ENCODE assay signal across 8 cellular contexts in the genomic region with DNA sequence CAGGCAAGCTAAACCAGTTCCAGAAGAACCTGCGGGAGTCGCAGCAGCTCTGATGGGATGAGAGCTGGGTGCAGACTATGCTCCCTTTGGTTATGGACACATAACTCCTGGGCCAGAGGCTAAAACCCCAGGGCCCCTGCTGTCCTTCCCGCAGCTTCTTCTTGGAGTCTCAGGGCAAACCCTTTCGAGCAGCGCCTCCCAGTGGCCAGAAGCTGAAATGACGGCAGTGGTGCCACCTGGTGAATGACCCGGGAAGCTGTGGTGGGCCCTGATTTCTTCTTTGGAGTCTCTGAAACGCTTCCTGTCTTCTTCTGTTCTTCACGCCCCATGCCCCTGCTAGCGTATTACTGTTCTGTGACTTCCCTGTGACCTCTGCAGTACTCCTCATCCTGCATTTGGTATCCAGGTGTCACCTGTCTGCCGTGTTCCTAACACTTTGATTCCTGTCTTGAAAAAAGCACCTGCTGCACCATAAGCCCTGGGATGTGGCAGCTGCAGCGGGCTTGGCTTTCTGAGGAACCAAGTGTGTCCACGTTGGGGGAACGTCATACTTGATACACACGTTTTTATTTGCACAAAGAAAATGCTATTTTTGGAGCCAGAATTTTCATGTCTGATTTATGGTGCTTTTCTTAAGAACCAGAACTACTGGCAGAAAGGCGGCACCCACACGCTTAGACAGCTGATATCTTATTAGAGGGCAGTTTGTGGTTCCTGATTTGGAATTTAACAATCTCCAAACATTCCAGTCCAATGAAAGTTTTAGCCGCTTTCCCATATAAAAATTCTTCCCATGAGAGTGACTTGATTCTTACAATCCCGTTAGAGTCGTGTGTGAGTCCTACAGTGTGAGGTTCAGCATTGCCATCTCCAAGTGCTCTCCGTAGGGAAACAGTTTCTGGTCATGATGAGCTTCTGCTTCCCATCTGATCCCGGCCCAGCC. TPM values are rescaled to one million over a fixed set of nuclear protein-coding genes. Genes with fewer than 3 reads are reported as not detected.
A peak's percentile ranks its signal among the peaks of the same experiment; 100 is the strongest.
DNase-seq lines count a peak whose midpoint lies in the region; ATAC-seq and TF ChIP-seq lines count a peak whose summit lies in the region.
"Not testable (repeated sequence)": the region's sequence is repeated elsewhere in the genome, so short reads cannot be mapped to it uniquely, and the experiment has no call there.

No MANE protein-coding gene starts in this region.

- BruUV-seq in Calu3 (replicated peaks; lab: Mats Ljungman, UMichigan): not testable (repeated sequence)

- not testable (repeated sequence) for H3K4me3 Mint-ChIP-seq in Calu3 (ENCODE audit: low read depth, unreplicated experiment); immature natural killer cell; stimulated activated naive B cell treated with anti-CD40 and anti-IgM and Interleukin-4, amounts not matched to agents 10 μg/mL and 1 μg/mL and 100 μg/mL, for 72 hours

- in situ Hi-C loops in SK-MEL-5 (cut with HindIII; ENCODE audit: low pct_unique_long_range_greater_than_20kb, low sequenced_read_pairs): not testable (repeated sequence)

- intact Hi-C loops in Calu3 (cut with micrococcal nuclease; ENCODE audit: unreplicated experiment): not testable (repeated sequence)

- not testable (repeated sequence) for H3K27me3 Mint-ChIP-seq in Calu3 (ENCODE audit: unreplicated experiment); immature natural killer cell (ENCODE audit: low read depth in 3 of 3); stimulated activated naive B cell treated with anti-CD40 and anti-IgM and Interleukin-4, amounts not matched to agents 10 μg/mL and 1 μg/mL and 100 μg/mL, for 72 hours

- H3K27ac Mint-ChIP-seq in Calu3 (ENCODE audit: unreplicated experiment); stimulated activated naive B cell treated with anti-CD40 and anti-IgM and Interleukin-4, amounts not matched to agents 10 μg/mL and 1 μg/mL and 100 μg/mL, for 72 hours: not testable (repeated sequence)
- peak overlapping the region in 1 of 6 donors; percentile 40 for H3K27ac Mint-ChIP-seq in immature natural killer cell

- peak; percentile 82 for DNase-seq in Calu3
- DNase-seq in LHCN-M2 (ENCODE audit: low read depth): peak; percentile 79
- peak; percentile 66 for DNase-seq in SK-MEL-5 (ENCODE audit: low read depth, low spot score)
- peak; percentile 85 for DNase-seq in activated CD8-positive, alpha-beta memory T cell treated with anti-CD3 and anti-CD28 coated beads, Interleukin-2, amount 50 U/mL, for 48 hours
- peak; percentile 72 for DNase-seq in central memory CD4-positive, alpha-beta T cell
- peak; percentile 60 to 63 (median 60) for DNase-seq in immature natural killer cell
- peak; percentile 70 for DNase-seq in retina
- DNase-seq in stimulated activated naive B cell treated with anti-CD40 and anti-IgM and Interleukin-4, amounts not matched to agents 10 μg/mL and 1 μg/mL and 100 μg/mL, for 72 hours: peak; percentile 68

- H3K9me3 Mint-ChIP-seq in Calu3 (ENCODE audit: low read depth, unreplicated experiment); immature natural killer cell; stimulated activated naive B cell treated with anti-CD40 and anti-IgM and Interleukin-4, amounts not matched to agents 10 μg/mL and 1 μg/mL and 100 μg/mL, for 72 hours: not testable (repeated sequence)

- H3K4me1 Mint-ChIP-seq in Calu3 (ENCODE audit: low read depth, unreplicated experiment); immature natural killer cell: not testable (repeated sequence)
- H3K4me1 Mint-ChIP-seq in stimulated activated naive B cell treated with anti-CD40 and anti-IgM and Interleukin-4, amounts not matched to agents 10 μg/mL and 1 μg/mL and 100 μg/mL, for 72 hours: peaks cover 17 to 23% of the 10 kb centered on the region in 2 donors

- TF ChIP-seq CTCF in Calu3 (IDR thresholded peaks at IDR 0.05; ENCODE audit: unreplicated experiment): peak; percentile 86

- peaks cover 13% of the 10 kb centered on the region for H3K36me3 Mint-ChIP-seq in Calu3 (ENCODE audit: insufficient read depth, unreplicated experiment)
- not testable (repeated sequence) for H3K36me3 Mint-ChIP-seq in immature natural killer cell; stimulated activated naive B cell treated with anti-CD40 and anti-IgM and Interleukin-4, amounts not matched to agents 10 μg/mL and 1 μg/mL and 100 μg/mL, for 72 hours

- ATAC-seq in stimulated activated naive B cell treated with anti-CD40 and anti-IgM and Interleukin-4, amounts not matched to agents 10 μg/mL and 1 μg/mL and 100 μg/mL, for 72 hours (replicated peaks): not testable (repeated sequence)

- CTCF ChIA-PET in Calu3 (lab: Charles Lee): interaction anchor here (0.7 to 1.1 kb wide), 4 partner anchors 11 to 154 kb away, joined by 3 to 6 read pairs (median 4); no protein-coding TSS in a partner anchor

RNA-seq across cellular contexts. Expression of a gene that starts 4.5 kb away (rescaled TPM):
- total RNA-seq in Calu3 (2022) (0.50 and 0.61 TPM in 2 replicates), LHCN-M2 (2014; rRNA removed) (not detected in 2 replicates)
- not detected for polyA plus RNA-seq in LHCN-M2 (2012)
- total RNA-seq in SK-MEL-5 (2014; rRNA removed; shearing (Covaris generic)): not detected in 2 replicates
- 0.27 TPM in 1 of 2 replicates, not detected in the other for polyA plus RNA-seq in SK-MEL-5 (2015; cell fraction: cytosol; rRNA removed)
- 0.22 and 0.46 TPM in 2 replicates for polyA plus RNA-seq in SK-MEL-5 (2015; cell fraction: nucleus; rRNA removed)
- under 1 TPM in 1 of 3 donors, not detected in 2; 0.09 TPM for polyA plus RNA-seq in immature natural killer cell
